Comparison of ENCODE assay signal across 8 cellular contexts in genomic region chr13:43785681-43786471, GRCh38. TPM values are rescaled to one million over a fixed set of nuclear protein-coding genes. Genes with fewer than 3 reads are reported as not detected.
DNase-seq lines count a peak whose midpoint lies in the region; ATAC-seq and TF ChIP-seq lines count a peak whose summit lies in the region.

No MANE protein-coding gene starts in this region.

- DNase-seq in CD8-positive, alpha-beta memory T cell = no peak
- no peak for DNase-seq in HFF-Myc (ENCODE audit: extremely low read depth, low read depth)
- peak; percentile 91 for DNase-seq in SJCRH30
- peak; percentile 56 for DNase-seq in cerebellar cortex (ENCODE audit: low spot score)
- DNase-seq in immature natural killer cell = no peak
- DNase-seq in skeletal muscle cell (ENCODE audit: low read depth) = no peak

- H3K27ac Mint-ChIP-seq in CD8-positive, alpha-beta memory T cell = no peak overlapping the region
- no peak overlapping the region for H3K27ac Mint-ChIP-seq in immature natural killer cell

- H3K4me1 ChIP-seq in CD8-positive, alpha-beta memory T cell (ENCODE audit: insufficient read depth, low read length) = no peaks in the 10 kb centered on the region
- peaks cover 20% of the 10 kb centered on the region for H3K4me1 ChIP-seq in SJCRH30

- H3K4me3 ChIP-seq in CD8-positive, alpha-beta memory T cell (ENCODE audit: low read length) = no peak overlapping the region
- peak overlapping the region; percentile 60 for H3K4me3 ChIP-seq in HFF-Myc (replicated peaks; ENCODE audit: low read depth, low read length)
- H3K4me3 ChIP-seq in SJCRH30 = peak overlapping the region; percentile 78
- peak overlapping the region; percentile 67 for H3K4me3 ChIP-seq in skeletal muscle cell (ENCODE audit: low read depth, low read length)

- no peaks in the 10 kb centered on the region for H3K9me3 ChIP-seq in CD8-positive, alpha-beta memory T cell (ENCODE audit: low read length)
- no peaks in the 10 kb centered on the region for H3K9me3 ChIP-seq in SJCRH30 (replicated peaks)

- no peak for TF ChIP-seq CTCF in HFF-Myc (IDR thresholded peaks at IDR 0.05; ENCODE audit: low read depth, low read length, missing control alignments)

- no peak for ATAC-seq in HG03095 (IDR thresholded peaks at IDR 0.05; ENCODE audit: unreplicated experiment)
- no peak for ATAC-seq in GM18519 (IDR thresholded peaks at IDR 0.05; ENCODE audit: low FRiP score, unreplicated experiment)

- peak overlapping the region; percentile 59 to 90 (median 72) for H3K4me3 Mint-ChIP-seq in CD8-positive, alpha-beta memory T cell
- H3K4me3 Mint-ChIP-seq in immature natural killer cell = peak overlapping the region; percentile 40 to 80 (median 73)

- H3K27ac ChIP-seq in CD8-positive, alpha-beta memory T cell (ENCODE audit: low read depth, low read length) = no peak overlapping the region
- H3K27ac ChIP-seq in SJCRH30 = peak overlapping the region; percentile 83

- H3K27me3 Mint-ChIP-seq in CD8-positive, alpha-beta memory T cell = peaks cover 30 to 44% of the 10 kb centered on the region in 2 donors
- peaks cover 9 to 18% (median 18%) of the 10 kb centered on the region in 3 donors for H3K27me3 Mint-ChIP-seq in immature natural killer cell (ENCODE audit: low read depth in 3 of 3)

- peaks cover 10% of the 10 kb centered on the region for H3K27me3 ChIP-seq in CD8-positive, alpha-beta memory T cell (ENCODE audit: insufficient read depth, low read length, poor library complexity, severe bottlenecking)
- no peaks in the 10 kb centered on the region for H3K27me3 ChIP-seq in SJCRH30

- no peaks in the 10 kb centered on the region for H3K36me3 ChIP-seq in CD8-positive, alpha-beta memory T cell (ENCODE audit: insufficient read depth, low read length)
- H3K36me3 ChIP-seq in SJCRH30 = no peaks in the 10 kb centered on the region

- peaks cover 7 to 21% (median 7%) of the 10 kb centered on the region in 3 donors for H3K4me1 Mint-ChIP-seq in CD8-positive, alpha-beta memory T cell
- peaks cover 15 to 17% of the 10 kb centered on the region in 2 donors for H3K4me1 Mint-ChIP-seq in immature natural killer cell

- POLR2A ChIA-PET in CD8-positive, alpha-beta memory T cell (lab: Charles Lee) = no interaction called here

- no peaks in the 10 kb centered on the region for H3K9me3 Mint-ChIP-seq in CD8-positive, alpha-beta memory T cell
- H3K9me3 Mint-ChIP-seq in immature natural killer cell = no peaks in the 10 kb centered on the region

- no peaks in the 10 kb centered on the region for H3K36me3 Mint-ChIP-seq in CD8-positive, alpha-beta memory T cell
- peaks cover 0 to 3% (median 0%) of the 10 kb centered on the region in 3 donors for H3K36me3 Mint-ChIP-seq in immature natural killer cell

- CTCF ChIA-PET in CD8-positive, alpha-beta memory T cell (lab: Charles Lee) = no interaction called here

RNA-seq across cellular contexts. Expression of gene ENOX1, which starts 0.9 kb away (rescaled TPM):
- total RNA-seq in CD8-positive, alpha-beta memory T cell = under 1 TPM; 0.18 to 0.29 TPM
- polyA plus RNA-seq in CD8-positive, alpha-beta memory T cell = not detected
- 9.3 and 11.9 TPM in 2 replicates for total RNA-seq in SJCRH30 (2014; rRNA removed; shearing (Covaris generic))
- not detected for polyA plus RNA-seq in immature natural killer cell

Comparison
In these comparisons a context has a peak if more than half of its experiments do, and no peak if none do; other contexts are left out.
1. DNase-seq: peak in SJCRH30 (2 of 2) and cerebellar cortex (single experiment); none in CD8-positive, alpha-beta memory T cell (0 of 5), HFF-Myc (single experiment), immature natural killer cell (0 of 3) and skeletal muscle cell (single experiment).